ENCODE assay signal across 21 cellular contexts in the genomic region with DNA sequence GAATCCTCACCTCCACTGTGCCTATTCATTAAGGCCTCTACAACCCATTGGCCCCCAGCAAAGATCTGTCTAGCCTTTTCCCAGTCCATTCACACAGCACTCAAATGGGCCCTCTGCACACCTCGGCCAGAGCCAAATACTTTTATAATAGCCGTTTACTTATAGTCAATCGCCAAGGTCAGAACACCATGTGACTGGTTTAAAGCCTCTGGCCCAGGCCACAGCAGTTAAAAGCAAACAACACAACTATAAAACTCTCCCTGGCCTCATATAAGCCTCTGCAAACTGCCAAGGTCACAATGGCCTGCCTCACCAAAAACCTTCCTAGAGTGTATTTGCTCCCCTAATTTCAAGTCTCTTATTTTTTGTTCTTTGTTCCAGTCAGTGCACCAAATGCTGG.
"Had no signal": no experiment of that assay in that cellular context is flagged by ENCODE, and none has a peak within 500 bp of the region (broad histone marks: within the 10 kb centered on the region; RNA-seq: fewer than 3 reads in every experiment).

No MANE protein-coding gene starts in this region.

- H3K27ac ChIP-seq: brain microvascular endothelial cell, cardiac muscle cell had no signal

- H3K4me3 ChIP-seq: cardiac muscle cell, K562 had no signal

- DNase-seq: activated CD4-positive, alpha-beta T cell treated with anti-CD3 and anti-CD28 coated beads for 48 hours; activated CD4-positive, alpha-beta T cell treated with anti-CD3 and anti-CD28 coated beads, Interleukin-2, amount 50 U/mL, for 4 hours; activated CD4-positive, CD25-positive, alpha-beta regulatory T cell treated with anti-CD3 and anti-CD28 coated beads, Interleukin-2, amount 50 U/mL, for 72 hours; activated CD8-positive, alpha-beta memory T cell treated with anti-CD3 and anti-CD28 coated beads, Interleukin-2, amount 50 U/mL, for 48 hours; activated CD8-positive, alpha-beta T cell treated with anti-CD3 and anti-CD28 coated beads, Interleukin-2, amount 10 ng/mL, durations not matched to agents 7 days and 5 days; activated T-cell treated with anti-CD3 and anti-CD28 coated beads, Interleukin-2, amount 50 U/mL, for 1 hour; amygdala; brain microvascular endothelial cell; Karpas-422; NCI-H1417; NCI-H1930; NCI-H2171; NCI-H226; NCI-H526 treated with DMSO at 0.1 percent for 48 hours; PC-3; SHP77 treated with DMSO at 0.1 percent for 48 hours had no signal

- FAIRE-seq: astrocyte, K562, RCC 7860 had no signal

- H3K27me3 ChIP-seq: brain microvascular endothelial cell, cardiac muscle cell had no signal

- H3K36me3 ChIP-seq: brain microvascular endothelial cell, cardiac muscle cell had no signal

- ATAC-seq: activated CD8-positive, alpha-beta T cell treated with anti-CD3 and anti-CD28 coated beads, Interleukin-2, amount 10 ng/mL, durations not matched to agents 7 days and 5 days; K562; PC-3; WTC11 had no signal
